In genomic region chr20:32439132-32439829, GRCh38 we compare ENCODE assay signal across 10 cellular contexts.
A peak's percentile ranks its signal among the peaks of the same experiment; 100 is the strongest.
DNase-seq lines count a peak whose midpoint lies in the region; ATAC-seq and TF ChIP-seq lines count a peak whose summit lies in the region.
"Had no signal": no experiment of that assay in that cellular context is flagged by ENCODE, and none has a peak within 500 bp of the region (broad histone marks: within the 10 kb centered on the region; RNA-seq: fewer than 3 reads in every experiment).

No MANE protein-coding gene starts in this region.

- H3K4me2 ChIP-seq in hepatocyte = no peak overlapping the region

- TF ChIP-seq CTCF in hepatocyte (IDR thresholded peaks at IDR 0.05; ENCODE audit: poor library complexity) (peak; percentile 6), WERI-Rb-1 (IDR thresholded peaks at IDR 0.05; ENCODE audit: low read depth, low read length) (no peak)

- H2AFZ ChIP-seq in hepatocyte = no peak overlapping the region

- 96% methylated on average over 11 of the region's 11 CpGs for WGBS in hepatocyte (ENCODE audit: low lambda C conversion rate, missing lambda C conversion rate)

- CTCF ChIA-PET in activated CD4-positive, alpha-beta memory T cell treated with anti-CD3 and anti-CD28 coated beads, Interleukin-2, amount 10 ng/mL, durations not matched to agents 7 days and 5 days (lab: Charles Lee) = no interaction called here

- no peaks in the 10 kb centered on the region for H3K36me3 ChIP-seq in hepatocyte (replicated peaks; ENCODE audit: insufficient read depth, low read depth)
- H3K36me3 ChIP-seq in WERI-Rb-1 = peaks cover 70% of the 10 kb centered on the region

- no peak overlapping the region for H3K27ac ChIP-seq in hepatocyte
- no peak overlapping the region for H3K27ac ChIP-seq in WERI-Rb-1

- H4K20me1 ChIP-seq in hepatocyte (ENCODE audit: insufficient read depth, poor library complexity, severe bottlenecking) = peaks cover 6% of the 10 kb centered on the region

- peaks cover 15% of the 10 kb centered on the region for H3K4me1 Mint-ChIP-seq in activated CD4-positive, alpha-beta T cell treated with anti-CD3 and anti-CD28 coated beads, Interleukin-2, amount 10 ng/mL, durations not matched to agents 24 days and 14 days
- peaks cover 16% of the 10 kb centered on the region for H3K4me1 Mint-ChIP-seq in activated CD4-positive, alpha-beta memory T cell treated with anti-CD3 and anti-CD28 coated beads, Interleukin-2, amount 10 ng/mL, durations not matched to agents 7 days and 5 days

- H3K27me3 Mint-ChIP-seq in activated CD4-positive, alpha-beta T cell treated with anti-CD3 and anti-CD28 coated beads, Interleukin-2, amount 10 ng/mL, durations not matched to agents 24 days and 14 days = no peaks in the 10 kb centered on the region
- H3K27me3 Mint-ChIP-seq in activated CD4-positive, alpha-beta memory T cell treated with anti-CD3 and anti-CD28 coated beads, Interleukin-2, amount 10 ng/mL, durations not matched to agents 7 days and 5 days = no peaks in the 10 kb centered on the region
- H3K27me3 Mint-ChIP-seq: T-cell had no signal

- H3K9me3 ChIP-seq in hepatocyte (ENCODE audit: low read depth) = no peaks in the 10 kb centered on the region
- no peaks in the 10 kb centered on the region for H3K9me3 ChIP-seq in WERI-Rb-1 (ENCODE audit: severe bottlenecking)

- no peaks in the 10 kb centered on the region for H3K9me3 Mint-ChIP-seq in activated CD4-positive, alpha-beta T cell treated with anti-CD3 and anti-CD28 coated beads, Interleukin-2, amount 10 ng/mL, durations not matched to agents 24 days and 14 days
- no peaks in the 10 kb centered on the region for H3K9me3 Mint-ChIP-seq in activated CD4-positive, alpha-beta memory T cell treated with anti-CD3 and anti-CD28 coated beads, Interleukin-2, amount 10 ng/mL, durations not matched to agents 7 days and 5 days
- H3K9me3 Mint-ChIP-seq: T-cell had no signal

- peaks cover 9% of the 10 kb centered on the region for H3K4me1 ChIP-seq in hepatocyte (ENCODE audit: insufficient read depth)

- H3K4me3 Mint-ChIP-seq in activated CD4-positive, alpha-beta T cell treated with anti-CD3 and anti-CD28 coated beads, Interleukin-2, amount 10 ng/mL, durations not matched to agents 24 days and 14 days = no peak overlapping the region
- no peak overlapping the region for H3K4me3 Mint-ChIP-seq in activated CD4-positive, alpha-beta memory T cell treated with anti-CD3 and anti-CD28 coated beads, Interleukin-2, amount 10 ng/mL, durations not matched to agents 7 days and 5 days
- H3K4me3 Mint-ChIP-seq: T-cell had no signal

- H3K27me3 ChIP-seq in hepatocyte (no peaks in the 10 kb centered on the region), WERI-Rb-1 (ENCODE audit: insufficient read depth, low read depth, severe bottlenecking) (no peaks in the 10 kb centered on the region)

- H3K36me3 Mint-ChIP-seq in activated CD4-positive, alpha-beta T cell treated with anti-CD3 and anti-CD28 coated beads, Interleukin-2, amount 10 ng/mL, durations not matched to agents 24 days and 14 days (ENCODE audit: low read depth) = peaks cover 37% of the 10 kb centered on the region
- peaks cover 39% of the 10 kb centered on the region for H3K36me3 Mint-ChIP-seq in activated CD4-positive, alpha-beta memory T cell treated with anti-CD3 and anti-CD28 coated beads, Interleukin-2, amount 10 ng/mL, durations not matched to agents 7 days and 5 days (ENCODE audit: low read depth)

- H3K4me3 ChIP-seq in hepatocyte (no peak overlapping the region), WERI-Rb-1 (ENCODE audit: low read depth, low read length) (no peak overlapping the region)

- ATAC-seq in stimulated activated naive CD8-positive, alpha-beta T cell treated with anti-CD3 and anti-CD28 coated beads, Interleukin-15, Interleukin-2, amounts not matched to agents 100 U/mL and 50 U/mL, for 24 hours = peak; percentile 88
- ATAC-seq in HG02973 (IDR thresholded peaks at IDR 0.05; ENCODE audit: unreplicated experiment) (no peak), esophagus mucosa (no peak)
- ATAC-seq: T-cell had no signal

- POLR2A ChIA-PET in activated CD4-positive, alpha-beta memory T cell treated with anti-CD3 and anti-CD28 coated beads, Interleukin-2, amount 10 ng/mL, durations not matched to agents 7 days and 5 days (lab: Charles Lee) = interaction anchor here (0.6 to 0.7 kb wide), 2 partner anchors 53 to 320 kb away, joined by 3 read pairs; no protein-coding TSS in a partner anchor

- no peaks in the 10 kb centered on the region for H3K9me2 ChIP-seq in hepatocyte (replicated peaks; ENCODE audit: insufficient read depth)

- H3K79me2 ChIP-seq in hepatocyte = peaks cover 60% of the 10 kb centered on the region

- peak overlapping the region; percentile 62 for H3K27ac Mint-ChIP-seq in activated CD4-positive, alpha-beta T cell treated with anti-CD3 and anti-CD28 coated beads, Interleukin-2, amount 10 ng/mL, durations not matched to agents 24 days and 14 days
- H3K27ac Mint-ChIP-seq in activated CD4-positive, alpha-beta memory T cell treated with anti-CD3 and anti-CD28 coated beads, Interleukin-2, amount 10 ng/mL, durations not matched to agents 7 days and 5 days = no peak overlapping the region

- intact Hi-C loops in activated CD4-positive, alpha-beta T cell treated with anti-CD3 and anti-CD28 coated beads, Interleukin-2, amount 10 ng/mL, durations not matched to agents 24 days and 14 days (cut with micrococcal nuclease) = no loop called here

- peak; percentile 62 for DNase-seq in activated CD4-positive, alpha-beta T cell treated with anti-CD3 and anti-CD28 coated beads, Interleukin-2, amount 10 ng/mL, durations not matched to agents 24 days and 14 days
- no peak for DNase-seq in activated CD4-positive, alpha-beta T cell treated with anti-CD3 and anti-CD28 coated beads, Interleukin-2, amount 50 U/mL, for 1 hour
- DNase-seq in activated CD4-positive, alpha-beta memory T cell treated with anti-CD3 and anti-CD28 coated beads, Interleukin-2, amount 10 ng/mL, durations not matched to agents 7 days and 5 days = peak; percentile 21
- peak; percentile 17 for DNase-seq in hepatocyte (ENCODE audit: low spot score)
- DNase-seq in stimulated activated naive CD8-positive, alpha-beta T cell treated with anti-CD3 and anti-CD28 coated beads, Interleukin-15, Interleukin-2, amounts not matched to agents 100 U/mL and 50 U/mL, for 24 hours = peak; percentile 66
- no peak for DNase-seq in WERI-Rb-1
- DNase-seq: effector memory CD4-positive, alpha-beta T cell; T-cell had no signal

Comparison
In these comparisons a context has a peak if more than half of its experiments do, and no peak if none do; other contexts are left out.
1. DNase-seq: peak in activated CD4-positive, alpha-beta T cell treated with anti-CD3 and anti-CD28 coated beads, Interleukin-2, amount 10 ng/mL, durations not matched to agents 24 days and 14 days (single experiment), activated CD4-positive, alpha-beta memory T cell treated with anti-CD3 and anti-CD28 coated beads, Interleukin-2, amount 10 ng/mL, durations not matched to agents 7 days and 5 days (single experiment), hepatocyte (single experiment) and stimulated activated naive CD8-positive, alpha-beta T cell treated with anti-CD3 and anti-CD28 coated beads, Interleukin-15, Interleukin-2, amounts not matched to agents 100 U/mL and 50 U/mL, for 24 hours (single experiment); none in activated CD4-positive, alpha-beta T cell treated with anti-CD3 and anti-CD28 coated beads, Interleukin-2, amount 50 U/mL, for 1 hour (single experiment) and WERI-Rb-1 (single experiment).